In genomic region chr4:105432438-105432837, GRCh38 we compare ENCODE assay signal across 35 cellular contexts. TPM values are rescaled to one million over a fixed set of nuclear protein-coding genes. Genes with fewer than 3 reads are reported as not detected.
DNase-seq lines count a peak whose midpoint lies in the region; ATAC-seq, FAIRE-seq and TF ChIP-seq lines count a peak whose summit lies in the region.
"Had no signal": no experiment of that assay in that cellular context is flagged by ENCODE, and none has a peak within 500 bp of the region (broad histone marks: within the 10 kb centered on the region; RNA-seq: fewer than 3 reads in every experiment).

No MANE protein-coding gene starts in this region.

- H3K9me3 ChIP-seq in neutrophil, result no peaks in the 10 kb centered on the region
- no peaks in the 10 kb centered on the region for H3K9me3 ChIP-seq in naive thymus-derived CD4-positive, alpha-beta T cell (ENCODE audit: control insufficient read depth in 2 of 3, low read length in 3 of 3)
- H3K9me3 ChIP-seq: BE2C, Caco-2 had no signal

- POLR2A ChIA-PET in naive thymus-derived CD4-positive, alpha-beta T cell (lab: Charles Lee), result no interaction called here

- no peak overlapping the region for H3K4me3 Mint-ChIP-seq in naive thymus-derived CD4-positive, alpha-beta T cell
- H3K4me3 Mint-ChIP-seq: B cell; CD14-positive monocyte; CD4-positive, alpha-beta memory T cell; CD4-positive, alpha-beta T cell; CD4-positive, CD25-positive, alpha-beta regulatory T cell; CD8-positive, alpha-beta memory T cell; CD8-positive, alpha-beta T cell had no signal

- peak; percentile 5 for FAIRE-seq in TTC549 (lab: Jason Lieb, UNC)
- FAIRE-seq in endometrium (lab: Jason Lieb, UNC), result peak; percentile 46
- FAIRE-seq in islet of Langerhans (lab: Jason Lieb, UNC), result peak; percentile 33
- FAIRE-seq: A549, D721Med had no signal

- H3K27me3 Mint-ChIP-seq in naive thymus-derived CD4-positive, alpha-beta T cell, result no peaks in the 10 kb centered on the region
- H3K27me3 Mint-ChIP-seq: B cell; CD4-positive, alpha-beta memory T cell; CD4-positive, alpha-beta T cell; CD4-positive, CD25-positive, alpha-beta regulatory T cell; CD8-positive, alpha-beta memory T cell had no signal

- no peak for TF ChIP-seq CTCF in neutrophil (IDR thresholded peaks at IDR 0.05)

- no peak overlapping the region for H3K27ac Mint-ChIP-seq in naive thymus-derived CD4-positive, alpha-beta T cell
- H3K27ac Mint-ChIP-seq: B cell; CD4-positive, alpha-beta memory T cell; CD4-positive, alpha-beta T cell; CD4-positive, CD25-positive, alpha-beta regulatory T cell; CD8-positive, alpha-beta T cell had no signal

- no peak for ATAC-seq in naive thymus-derived CD4-positive, alpha-beta T cell
- ATAC-seq: A549; CD8-positive, alpha-beta T cell had no signal

- H3K27ac ChIP-seq in neutrophil, result peak overlapping the region; percentile 45
- H3K27ac ChIP-seq in naive thymus-derived CD4-positive, alpha-beta T cell (ENCODE audit: low read depth, low read length), result no peak overlapping the region
- H3K27ac ChIP-seq: 22Rv1; A549; BLaER1; BLaER1 treated with 17β-estradiol and CSF1 and Interleukin-3, amounts not matched to agents 10 nM and 100 nM; C4-2B had no signal

- H3K4me1 Mint-ChIP-seq in naive thymus-derived CD4-positive, alpha-beta T cell, result peaks cover 0 to 6% (median 2%) of the 10 kb centered on the region in 7 donors
- H3K4me1 Mint-ChIP-seq: CD14-positive monocyte had no signal

- H3K36me3 ChIP-seq in neutrophil, result peaks cover 3% of the 10 kb centered on the region
- peaks cover 0 to 51% (median 6%) of the 10 kb centered on the region in 3 experiments for H3K36me3 ChIP-seq in naive thymus-derived CD4-positive, alpha-beta T cell (ENCODE audit: control insufficient read depth in 2 of 3, insufficient read depth in 3 of 3, low read length in 3 of 3)

- no peak overlapping the region for H3K4me3 ChIP-seq in neutrophil (ENCODE audit: low read depth in 1 of 2, low read length in 1 of 2)
- H3K4me3 ChIP-seq in naive thymus-derived CD4-positive, alpha-beta T cell (ENCODE audit: low read length), result no peak overlapping the region
- H3K4me3 ChIP-seq: A549; BLaER1; BLaER1 treated with 17β-estradiol and CSF1 and Interleukin-3, amounts not matched to agents 10 nM and 100 nM had no signal

- intact Hi-C loops in naive thymus-derived CD4-positive, alpha-beta T cell (cut with micrococcal nuclease), result no loop called here

- H3K9me3 Mint-ChIP-seq in naive thymus-derived CD4-positive, alpha-beta T cell, result peaks cover 3 to 27% (median 14%) of the 10 kb centered on the region in 11 donors

- DNase-seq in 8988T (no peak), globus pallidus (ENCODE audit: low spot score) (no peak), COLO829 (ENCODE audit: low spot score) (no peak)
- DNase-seq in naive thymus-derived CD4-positive, alpha-beta T cell, result no peak
- DNase-seq: ACHN; AML-193; BE2C; C1 segment of cervical spinal cord; Caco-2; Calu3; CD4-positive, alpha-beta memory T cell; CD4-positive, alpha-beta T cell; CD4-positive, CD25-positive, alpha-beta regulatory T cell; CD8-positive, alpha-beta memory T cell; CD8-positive, alpha-beta T cell; COR-L47; DMS 273 treated with DMSO at 0.1 percent for 48 hours; DMS153; DMS53; DMS79; DMS79 treated with DMSO at 0.1 percent for 48 hours; DND-41; EL had no signal

- peaks cover 17 to 26% of the 10 kb centered on the region in 2 experiments for H3K4me1 ChIP-seq in neutrophil (ENCODE audit: control insufficient read depth in 1 of 2, insufficient read depth in 1 of 2, low read depth in 1 of 2, low read length in 1 of 2)
- H3K4me1 ChIP-seq in naive thymus-derived CD4-positive, alpha-beta T cell (ENCODE audit: control insufficient read depth in 2 of 2, insufficient read depth in 2 of 2, low read length in 2 of 2), result no peaks in the 10 kb centered on the region
- H3K4me1 ChIP-seq: A549; BE2C; BLaER1; BLaER1 treated with 17β-estradiol and CSF1 and Interleukin-3, amounts not matched to agents 10 nM and 100 nM; Caco-2 had no signal

- no peaks in the 10 kb centered on the region for H3K27me3 ChIP-seq in neutrophil
- H3K27me3 ChIP-seq in naive thymus-derived CD4-positive, alpha-beta T cell (ENCODE audit: control insufficient read depth in 2 of 2, insufficient read depth in 2 of 2, low read length in 2 of 2), result no peaks in the 10 kb centered on the region
- H3K27me3 ChIP-seq: BE2C; BLaER1; BLaER1 treated with 17β-estradiol and CSF1 and Interleukin-3, amounts not matched to agents 10 nM and 100 nM had no signal

- CTCF ChIA-PET in naive thymus-derived CD4-positive, alpha-beta T cell (lab: Charles Lee), result no interaction called here

- H3K36me3 Mint-ChIP-seq in naive thymus-derived CD4-positive, alpha-beta T cell, result peaks cover 21 to 81% (median 75%) of the 10 kb centered on the region in 5 donors

RNA-seq across cellular contexts. Expression of gene PPA2, which starts 41.4 kb away (rescaled TPM):
- 10 to 100 TPM; 38.2 to 54.7 (median 48.0) TPM for total RNA-seq in naive thymus-derived CD4-positive, alpha-beta T cell
- 100 to 1,000 TPM in 1 of 2 donors, 10 to 100 TPM in 1; 81.2 to 107 TPM for polyA plus RNA-seq in naive thymus-derived CD4-positive, alpha-beta T cell
